Comparison of ENCODE assay signal across 8 cellular contexts in the genomic region with DNA sequence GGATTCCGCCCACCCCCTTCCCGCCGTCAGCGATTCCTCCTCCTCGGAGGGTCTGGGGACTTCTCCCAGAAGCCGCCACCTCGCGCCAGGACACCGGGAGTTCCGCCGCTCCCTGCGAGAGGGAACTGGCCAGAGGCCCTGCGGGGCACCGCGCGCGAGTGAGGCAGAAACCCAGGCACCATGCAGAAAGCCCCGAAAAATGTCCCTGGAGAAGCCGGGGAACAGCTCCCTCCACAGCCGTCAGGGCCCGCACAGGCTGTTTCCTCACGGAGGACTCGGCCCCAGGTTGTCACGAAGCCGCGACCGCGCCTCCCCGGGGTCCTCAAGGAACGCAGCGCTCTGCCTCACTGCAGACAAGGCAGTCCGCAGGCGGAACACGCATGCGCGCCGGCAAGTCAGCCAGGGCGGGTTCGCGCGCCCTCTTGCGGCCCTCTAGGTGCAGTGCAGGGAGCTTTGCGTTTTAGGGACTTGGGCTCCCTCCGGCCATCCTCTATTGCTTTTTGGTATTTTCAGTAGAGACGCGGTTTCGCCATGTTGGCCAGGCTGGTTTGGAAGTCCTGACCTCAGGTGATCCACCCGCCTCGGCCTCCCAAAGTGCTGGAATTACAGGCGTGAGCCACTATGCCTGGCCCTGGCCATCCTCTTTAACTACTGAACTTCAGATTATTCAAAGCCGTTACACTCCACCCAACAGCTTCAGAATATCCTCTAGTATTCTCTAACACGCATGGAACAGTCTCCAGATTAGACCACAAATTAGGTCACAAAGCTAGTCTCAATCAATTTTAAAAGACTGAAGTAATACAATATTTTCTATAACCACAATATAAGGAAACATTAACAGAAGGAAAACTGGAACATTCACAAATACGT. TPM values are rescaled to one million over a fixed set of nuclear protein-coding genes. Genes with fewer than 3 reads are reported as not detected.
A peak's percentile ranks its signal among the peaks of the same experiment; 100 is the strongest.
DNase-seq lines count a peak whose midpoint lies in the region; ATAC-seq and TF ChIP-seq lines count a peak whose summit lies in the region.

No MANE protein-coding gene starts in this region.

- H3K4me1 ChIP-seq in adrenal gland (replicated peaks in 1 of 2) (peaks cover 0 to 9% of the 10 kb centered on the region in 2 donors), heart right ventricle (peaks cover 0 to 21% (median 8%) of the 10 kb centered on the region in 9 donors), transverse colon (peaks cover 0 to 13% (median 11%) of the 10 kb centered on the region in 4 donors)

- TF ChIP-seq EP300 in transverse colon (IDR thresholded peaks at IDR 0.05; ENCODE audit: low read depth), result no peak

- ATAC-seq in HG02759 (IDR thresholded peaks at IDR 0.05; ENCODE audit: unreplicated experiment) (peak; percentile 96), heart right ventricle (peak; percentile 85 to 96 (median 93))

- TF ChIP-seq POLR2A in adrenal gland (IDR thresholded peaks at IDR 0.05), result peak; percentile 24 to 54
- no peak for TF ChIP-seq POLR2A in transverse colon (IDR thresholded peaks at IDR 0.05)

- H3K4me3 ChIP-seq in adrenal gland, result peak overlapping the region in 3 of 4 donors; percentile 51 to 63 (median 62)
- peak overlapping the region; percentile 38 to 72 (median 64) for H3K4me3 ChIP-seq in heart right ventricle
- peak overlapping the region; percentile 47 to 68 (median 55) for H3K4me3 ChIP-seq in transverse colon

- H3K36me3 ChIP-seq in adrenal gland (replicated peaks in 1 of 2) (no peaks in the 10 kb centered on the region), heart right ventricle (no peaks in the 10 kb centered on the region), transverse colon (no peaks in the 10 kb centered on the region)

- H3K9me3 ChIP-seq in adrenal gland (replicated peaks in 1 of 3) (no peaks in the 10 kb centered on the region), heart right ventricle (no peaks in the 10 kb centered on the region), transverse colon (no peaks in the 10 kb centered on the region)

- DNase-seq in G401 (ENCODE audit: low spot score), result peak; percentile 89
- peak; percentile 53 for DNase-seq in NCI-H1417 treated with DMSO at 0.1 percent for 48 hours (lab: John Stamatoyannopoulos, UW)
- peak; percentile 82 for DNase-seq in SW480 (ENCODE audit: low spot score)
- peak; percentile 88 to 96 (median 90) for DNase-seq in adrenal gland
- DNase-seq in heart right ventricle, result peak; percentile 89 to 94
- DNase-seq in pons (ENCODE audit: low spot score), result peak; percentile 90
- peak; percentile 91 for DNase-seq in transverse colon

- in situ Hi-C loops in G401 (cut with HindIII; ENCODE audit: low sequenced_read_pairs) (no loop called here), transverse colon (cut with MboI; ENCODE audit: low pct_ligation_motif_present in 1 of 4, low pct_unique_long_range_greater_than_20kb in 1 of 4, low sequenced_read_pairs in 3 of 4) (no loop called here)

- peak overlapping the region in 4 of 5 donors; percentile 48 to 66 (median 56) for H3K27ac ChIP-seq in adrenal gland
- H3K27ac ChIP-seq in heart right ventricle, result peak overlapping the region in 9 of 10 donors; percentile 42 to 83 (median 60)
- H3K27ac ChIP-seq in transverse colon, result peak overlapping the region; percentile 54 to 76 (median 64)

- WGBS in adrenal gland, 4 donors, result 5 to 9% (median 6%) methylated on average over 28 to 53 of the region's 53 CpGs
- 5% methylated on average over 53 of the region's 53 CpGs for WGBS in heart right ventricle, 2 donors
- WGBS in transverse colon (ENCODE audit: low coverage in 1 of 2), 2 donors, result 6 to 54% methylated on average over 3 to 34 of the region's 53 CpGs

- H3K27me3 ChIP-seq in adrenal gland, result no peaks in the 10 kb centered on the region
- peaks cover 0 to 27% (median 0%) of the 10 kb centered on the region in 7 donors for H3K27me3 ChIP-seq in heart right ventricle
- peaks cover 35% of the 10 kb centered on the region for H3K27me3 ChIP-seq in transverse colon

- intact Hi-C loops in adrenal gland (cut with DNase I), result loop anchor here (5.0 to 10.0 kb wide), 2 partner anchors 52 to 55 kb away; no protein-coding TSS in a partner anchor
- intact Hi-C loops in heart right ventricle (cut with DNase I), result loop anchor here in 7 of 10 donors (1.0 to 10.0 kb wide), 8 partner anchors 51 to 135 kb away; partner anchors contain the start of gene ZNF624 (in 1 of the 7)
- intact Hi-C loops in transverse colon (cut with DNase I; ENCODE audit: low total_unique reads), result no loop called here

- peak; percentile 87 to 99 (median 94) for TF ChIP-seq CTCF in adrenal gland (IDR thresholded peaks at IDR 0.05)
- peak; percentile 98 to 100 (median 100) for TF ChIP-seq CTCF in heart right ventricle (IDR thresholded peaks at IDR 0.05)
- TF ChIP-seq CTCF in transverse colon (IDR thresholded peaks at IDR 0.05), result peak; percentile 93 to 99 (median 98)

RNA-seq across cellular contexts. Expression of gene ZNF287, which starts 20.3 kb away (rescaled TPM):
- total RNA-seq in G401 (2014; rRNA removed; shearing (Covaris generic)), result 2.6 and 7.6 TPM in 2 replicates
- total RNA-seq in adrenal gland (10 to 100 TPM in 4 of 8 donors, 1 to 10 TPM in 4; 4.3 to 16.4 (median 10.5) TPM), heart right ventricle (10 to 100 TPM in 9 of 10 donors, 1 to 10 TPM in 1; 7.8 to 14.6 (median 11.4) TPM), transverse colon (1 to 10 TPM in 3 of 4 donors, not detected in 1; 2.5 to 5.2 (median 2.5) TPM)
- polyA plus RNA-seq in adrenal gland (10 to 100 TPM; 11.7 to 26.7 (median 19.5) TPM), heart right ventricle (10 to 100 TPM in 1 of 2 donors, 1 to 10 TPM in 1; 4.0 to 32.0 TPM)

Comparison
In these comparisons a context has a peak if more than half of its experiments do, and no peak if none do; other contexts are left out.
1. Peak in every context shown above with its lines: DNase-seq, ATAC-seq, H3K4me3 ChIP-seq and H3K27ac ChIP-seq.